Comparison of ENCODE assay signal across 29 cellular contexts in genomic region chr5:83764101-83764500, GRCh38. TPM values are rescaled to one million over a fixed set of nuclear protein-coding genes. Genes with fewer than 3 reads are reported as not detected.
"Had no signal": no experiment of that assay in that cellular context is flagged by ENCODE, and none has a peak within 500 bp of the region (broad histone marks: within the 10 kb centered on the region; RNA-seq: fewer than 3 reads in every experiment).

No MANE protein-coding gene starts in this region.

- H3K27ac ChIP-seq: epithelial cell of prostate, esophagus squamous epithelium, gastroesophageal sphincter, neutrophil, sigmoid colon, stomach, tibial nerve had no signal

- DNase-seq: activated CD4-positive, alpha-beta T cell treated with anti-CD3 and anti-CD28 coated beads for 36 hours; activated CD4-positive, CD25-positive, alpha-beta regulatory T cell; activated CD8-positive, alpha-beta memory T cell treated with anti-CD3 and anti-CD28 coated beads, Interleukin-2, amount 10 ng/mL, durations not matched to agents 7 days and 5 days; activated CD8-positive, alpha-beta T cell treated with anti-CD3 and anti-CD28 coated beads, Interleukin-2, amount 10 ng/mL, durations not matched to agents 7 days and 5 days; activated T-cell treated with anti-CD3 and anti-CD28 coated beads, Interleukin-2, amount 50 U/mL, for 48 hours; anterior cingulate cortex; central memory CD4-positive, alpha-beta T cell; esophagus squamous epithelium; head of caudate nucleus; hippocampal formation; left cardiac atrium; left ventricle myocardium superior; mucosa of descending colon; naive B cell; nephron progenitor cell; sigmoid colon; stimulated activated CD4-positive, alpha-beta T cell treated with anti-CD3 and anti-CD28 coated beads, Interleukin-1b, Interleukin-23, amount 100 ng/mL, for 48 hours; stimulated activated naive B cell treated with anti-CD40 and anti-IgM and Interleukin-4, amounts not matched to agents 10 μg/mL and 1 μg/mL and 100 μg/mL, for 72 hours; stomach had no signal

- H3K4me3 ChIP-seq: esophagus squamous epithelium, gastroesophageal sphincter, mucosa of descending colon, sigmoid colon, smooth muscle cell, stomach, tibial nerve had no signal

- H3K4me1 ChIP-seq: esophagus squamous epithelium, gastroesophageal sphincter, sigmoid colon, tibial nerve had no signal

- ATAC-seq: activated CD4-positive, alpha-beta T cell treated with anti-CD3 and anti-CD28 coated beads for 36 hours; activated CD8-positive, alpha-beta memory T cell treated with anti-CD3 and anti-CD28 coated beads, Interleukin-2, amount 10 ng/mL, durations not matched to agents 7 days and 5 days; activated CD8-positive, alpha-beta T cell treated with anti-CD3 and anti-CD28 coated beads, Interleukin-2, amount 10 ng/mL, durations not matched to agents 7 days and 5 days; activated naive CD4-positive, alpha-beta T cell treated with anti-CD3 and anti-CD28 coated beads, Interleukin-2, amount 50 U/mL, for 72 hours; gastroesophageal sphincter; left cardiac atrium; left ventricle myocardium superior; mucosa of descending colon; stimulated activated naive B cell treated with anti-CD40 and anti-IgM and Interleukin-4, amounts not matched to agents 10 μg/mL and 1 μg/mL and 100 μg/mL, for 72 hours had no signal

- H3K9me3 ChIP-seq: gastroesophageal sphincter, neutrophil, sigmoid colon had no signal

- H3K27me3 ChIP-seq: esophagus squamous epithelium, gastroesophageal sphincter, neutrophil, sigmoid colon, stomach, tibial nerve had no signal

- H3K36me3 ChIP-seq: esophagus squamous epithelium, gastroesophageal sphincter, neutrophil, sigmoid colon, stomach, tibial nerve had no signal

RNA-seq across cellular contexts. Expression of gene HAPLN1, which starts 43.4 kb away (rescaled TPM):
- total RNA-seq: activated CD4-positive, alpha-beta T cell treated with anti-CD3 and anti-CD28 coated beads for 36 hours; activated CD8-positive, alpha-beta memory T cell treated with anti-CD3 and anti-CD28 coated beads, Interleukin-2, amount 10 ng/mL, durations not matched to agents 7 days and 5 days; activated CD8-positive, alpha-beta T cell treated with anti-CD3 and anti-CD28 coated beads, Interleukin-2, amount 10 ng/mL, durations not matched to agents 7 days and 5 days; activated naive CD4-positive, alpha-beta T cell treated with anti-CD3 and anti-CD28 coated beads, Interleukin-2, amount 50 U/mL, for 72 hours; activated T-helper 2 cell treated with anti-CD3 and anti-CD28 coated beads, Interferon-gamma antibody, Interleukin-2, Interleukin-4, amounts not matched to agents 10 μg/mL and 5 μg/mL and 100 μg/mL, durations not matched to agents 14 hours and 24 hours and 36 hours; lung microvascular endothelial cell; mesenteric fat pad; T-helper 1 cell treated with Interleukin-12 subunit alpha and Interleukin-12 subunit beta and Interleukin-4 antibody, amounts not matched to agents 30 ng/mL and 1 ng/mL, for 36 hours; tibial nerve had no signal
